ENCODE assay signal across 29 cellular contexts in genomic region chr11:107243929-107244328, GRCh38.
A peak's percentile ranks its signal among the peaks of the same experiment; 100 is the strongest.
DNase-seq lines count a peak whose midpoint lies in the region; ATAC-seq, FAIRE-seq and TF ChIP-seq lines count a peak whose summit lies in the region.
"Had no signal": no experiment of that assay in that cellular context is flagged by ENCODE, and none has a peak within 500 bp of the region (broad histone marks: within the 10 kb centered on the region; RNA-seq: fewer than 3 reads in every experiment).

No MANE protein-coding gene starts in this region.

- no peak for TF ChIP-seq EP300 in HepG2 (IDR thresholded peaks at IDR 0.05; ENCODE audit: low read depth in 2 of 2, low read length in 2 of 2)
- no peak for TF ChIP-seq EP300 in HepG2 (CRISPR knock-in tag; IDR thresholded peaks at IDR 0.05; ENCODE audit: borderline replicate concordance)

- H3K4me3 ChIP-seq in HepG2 (replicated peaks in 1 of 3; ENCODE audit: insufficient read depth in 1 of 3, low read depth in 2 of 3, low read length in 3 of 3) (no peak overlapping the region), right lobe of liver (no peak overlapping the region)
- H3K4me3 ChIP-seq: A549; BLaER1; BLaER1 treated with 17β-estradiol and CSF1 and Interleukin-3, amounts not matched to agents 10 nM and 100 nM had no signal

- H3K9me3 ChIP-seq in HepG2 (ENCODE audit: low read length) = no peaks in the 10 kb centered on the region
- H3K9me3 ChIP-seq in right lobe of liver = no peaks in the 10 kb centered on the region
- H3K9me3 ChIP-seq: A549; BE2C; BLaER1; BLaER1 treated with 17β-estradiol and CSF1 and Interleukin-3, amounts not matched to agents 10 nM and 100 nM; Caco-2 had no signal

- H3K4me1 ChIP-seq in HepG2 (ENCODE audit: insufficient read depth, low read length) = peaks cover 27% of the 10 kb centered on the region
- H3K4me1 ChIP-seq in right lobe of liver = no peaks in the 10 kb centered on the region
- H3K4me1 ChIP-seq: A549; BE2C; BLaER1; BLaER1 treated with 17β-estradiol and CSF1 and Interleukin-3, amounts not matched to agents 10 nM and 100 nM; Caco-2 had no signal

- H3K27me3 ChIP-seq in HepG2 (ENCODE audit: control insufficient read depth in 1 of 2, insufficient read depth in 2 of 2, low read length in 2 of 2) (no peaks in the 10 kb centered on the region), right lobe of liver (no peaks in the 10 kb centered on the region)
- H3K27me3 ChIP-seq: BE2C; BLaER1; BLaER1 treated with 17β-estradiol and CSF1 and Interleukin-3, amounts not matched to agents 10 nM and 100 nM had no signal

- H2AFZ ChIP-seq in HepG2 (ENCODE audit: low read length) = no peak overlapping the region

- no peaks in the 10 kb centered on the region for H3K79me2 ChIP-seq in HepG2 (ENCODE audit: insufficient read depth, low read length)

- no peak for TF ChIP-seq RAD21 in HepG2 (CRISPR knock-in tag; IDR thresholded peaks at IDR 0.05)

- POLR2A ChIA-PET in HepG2 (lab: Yijun Ruan, JAX) = no interaction called here

- TF ChIP-seq POLR2A in HepG2 (IDR thresholded peaks at IDR 0.05; ENCODE audit: insufficient read depth in 1 of 2, low read depth in 2 of 2, low read length in 2 of 2) (no peak), right lobe of liver (IDR thresholded peaks at IDR 0.05) (no peak)

- CTCF ChIA-PET in HepG2 (lab: Yijun Ruan, JAX; ENCODE audit: low intra/inter-chr PET ratio, low total read pairs) = no interaction called here

- H3K27ac ChIP-seq in HepG2 (ENCODE audit: extremely low read length, insufficient read depth, low read length) (peak overlapping the region; percentile 39), right lobe of liver (no peak overlapping the region)
- H3K27ac ChIP-seq: 22Rv1; A549; BLaER1; BLaER1 treated with 17β-estradiol and CSF1 and Interleukin-3, amounts not matched to agents 10 nM and 100 nM; C4-2B had no signal

- intact Hi-C loops in HepG2 (cut with micrococcal nuclease; ENCODE audit: unreplicated experiment) = no loop called here
- intact Hi-C loops in right lobe of liver (cut with DNase I) = no loop called here

- 8% methylated on average over 1 of the region's 1 CpG for whole genome bisulfite sequencing in HepG2 (ENCODE audit: low lambda C conversion rate)
- 92% methylated on average over 1 of the region's 1 CpG for WGBS in right lobe of liver (ENCODE audit: insufficient coverage, low coverage, low lambda C conversion rate, missing lambda C conversion rate)

- no peaks in the 10 kb centered on the region for H3K36me3 ChIP-seq in HepG2 (replicated peaks in 1 of 2; ENCODE audit: control insufficient read depth in 1 of 2, insufficient read depth in 2 of 2, low read length in 2 of 2)
- no peaks in the 10 kb centered on the region for H3K36me3 ChIP-seq in right lobe of liver
- H3K36me3 ChIP-seq: BE2C; BLaER1; BLaER1 treated with 17β-estradiol and CSF1 and Interleukin-3, amounts not matched to agents 10 nM and 100 nM had no signal

- in situ Hi-C loops in HepG2 (cut with HindIII; ENCODE audit: extremely low pct_ligation_motif_present, low pct_unique_long_range_greater_than_20kb) = no loop called here

- DNase-seq in HepG2 (ENCODE audit: low spot score) = peak; percentile 59
- no peak for DNase-seq in right lobe of liver
- DNase-seq: 8988T; ACHN; AML-193; BE2C; C1 segment of cervical spinal cord; Caco-2; Calu3; CD4-positive, alpha-beta memory T cell; CD4-positive, alpha-beta T cell; CD4-positive, CD25-positive, alpha-beta regulatory T cell; CD8-positive, alpha-beta memory T cell; CD8-positive, alpha-beta T cell; COR-L47; DMS 273 treated with DMSO at 0.1 percent for 48 hours; DMS153; DMS53; DMS79; DMS79 treated with DMSO at 0.1 percent for 48 hours; DND-41; EL had no signal

- no peak for TF ChIP-seq CTCF in HepG2 (CRISPR knock-in tag; IDR thresholded peaks at IDR 0.05)
- no peak for TF ChIP-seq CTCF in right lobe of liver (IDR thresholded peaks at IDR 0.05)

- H3K9ac ChIP-seq in HepG2 (ENCODE audit: insufficient read depth, low read depth, low read length) = no peak overlapping the region
- H3K9ac ChIP-seq: BLaER1; BLaER1 treated with 17β-estradiol and CSF1 and Interleukin-3, amounts not matched to agents 10 nM and 100 nM had no signal

- no peak overlapping the region; the same call in 1 of the 2 replicates for H3K4me2 ChIP-seq in HepG2 (ENCODE audit: low read depth, low read length)
- H3K4me2 ChIP-seq: A549; BLaER1; BLaER1 treated with 17β-estradiol and CSF1 and Interleukin-3, amounts not matched to agents 10 nM and 100 nM had no signal

- no TSS peak for BruUV-seq in HepG2 (replicated peaks; lab: Mats Ljungman, UMichigan)

- H4K20me1 ChIP-seq in HepG2 (ENCODE audit: insufficient read depth, low read length) = no peaks in the 10 kb centered on the region
- H4K20me1 ChIP-seq: BLaER1; BLaER1 treated with 17β-estradiol and CSF1 and Interleukin-3, amounts not matched to agents 10 nM and 100 nM had no signal

- FAIRE-seq in HepG2 (lab: Jason Lieb, UNC) = no peak
- FAIRE-seq: A204.1, A549, D721Med had no signal

- peak; percentile 88 for ATAC-seq in HepG2
- ATAC-seq in right lobe of liver = no peak
- ATAC-seq: A549; CD8-positive, alpha-beta T cell had no signal

TF ChIP-seq in HepG2, 621 proteins besides CTCF, POLR2A, EP300 and RAD21 (continues in another document):
- TF ChIP-seq IRF9 (CRISPR knock-in tag; IDR thresholded peaks at IDR 0.05; ENCODE audit: borderline replicate concordance) = no peak
- TF ChIP-seq SOX13 (IDR thresholded peaks at IDR 0.05) = no peak
- peak in 1 of 2 experiments; percentile 69; a peak in 2 of 4 replicates for TF ChIP-seq SOX13 (CRISPR knock-in tag; conservative IDR thresholded peaks at IDR 0.05 in 1 of 2, IDR thresholded peaks at IDR 0.05 in 1 of 2)
- no peak for TF ChIP-seq STAT5B (CRISPR knock-in tag; IDR thresholded peaks at IDR 0.05)
- TF ChIP-seq FLYWCH1 (CRISPR knock-in tag; IDR thresholded peaks at IDR 0.05) = no peak
- no peak for TF ChIP-seq ZNF136 (CRISPR knock-in tag; IDR thresholded peaks at IDR 0.05; ENCODE audit: low read depth)
- no peak for TF ChIP-seq HOMEZ (CRISPR knock-in tag; IDR thresholded peaks at IDR 0.05; ENCODE audit: low read depth)
- TF ChIP-seq SRSF4 (IDR thresholded peaks at IDR 0.05; ENCODE audit: low read depth, low read length, poor library complexity, severe bottlenecking) = no peak
- no peak for TF ChIP-seq NFKB2 (CRISPR knock-in tag; IDR thresholded peaks at IDR 0.05; ENCODE audit: borderline replicate concordance)
- TF ChIP-seq TBP (CRISPR knock-in tag; IDR thresholded peaks at IDR 0.05) = no peak
- TF ChIP-seq ARID3A (IDR thresholded peaks at IDR 0.05; ENCODE audit: low read depth, low read length) = peak; percentile 59; the same call in 1 of the 2 replicates
- no peak for TF ChIP-seq SKIL (CRISPR knock-in tag; IDR thresholded peaks at IDR 0.05; ENCODE audit: borderline replicate concordance)
- no peak for TF ChIP-seq SOX6 (IDR thresholded peaks at IDR 0.05)
- TF ChIP-seq SOX6 (CRISPR knock-in tag; IDR thresholded peaks at IDR 0.05) = peak; percentile 24; the same call in 1 of the 2 replicates
- no peak for TF ChIP-seq ZNF251 (CRISPR knock-in tag; IDR thresholded peaks at IDR 0.05)
- TF ChIP-seq ZNF451 (CRISPR knock-in tag; IDR thresholded peaks at IDR 0.05) = no peak
- no peak for TF ChIP-seq ISX (CRISPR knock-in tag; conservative IDR thresholded peaks at IDR 0.05)
